8 cellular contexts compared by ENCODE assay signal in genomic region chr20:13105864-13106457, GRCh38.
A peak's percentile ranks its signal among the peaks of the same experiment; 100 is the strongest.
DNase-seq lines count a peak whose midpoint lies in the region; ATAC-seq, FAIRE-seq and TF ChIP-seq lines count a peak whose summit lies in the region.

No MANE protein-coding gene starts in this region.

- H3K27ac ChIP-seq in thoracic aorta: no peak overlapping the region

- DNase-seq in D721Med (ENCODE audit: insufficient read length, low spot score) (no peak), KG1 (lab: John Stamatoyannopoulos, UW) (peak; percentile 38), SW 1271 (lab: John Stamatoyannopoulos, UW) (peak; percentile 12 to 58), globus pallidus (ENCODE audit: low spot score) (peak; percentile 9), thoracic aorta (ENCODE audit: low spot score) (no peak), UCSD-AML1 (lab: John Stamatoyannopoulos, UW; ENCODE audit: unreplicated experiment) (no peak)

- H3K4me3 ChIP-seq in thoracic aorta: no peak overlapping the region

- FAIRE-seq in D721Med (lab: Jason Lieb, UNC): no peak

- no peaks in the 10 kb centered on the region for H3K9me3 ChIP-seq in thoracic aorta

- ATAC-seq in thoracic aorta (ENCODE audit: insufficient number of reproducible peaks, low FRiP score, low read depth) (no peak), GM19452 (IDR thresholded peaks at IDR 0.05; ENCODE audit: unreplicated experiment) (no peak), HG02981 (IDR thresholded peaks at IDR 0.05; ENCODE audit: unreplicated experiment) (no peak)

- H3K4me1 ChIP-seq in thoracic aorta (ENCODE audit: control insufficient read depth in 1 of 2, low read depth in 2 of 2): no peaks in the 10 kb centered on the region

- TF ChIP-seq CTCF in D721Med (IDR thresholded peaks at IDR 0.05; ENCODE audit: insufficient read depth, missing control alignments) (peak; percentile 69), thoracic aorta (IDR thresholded peaks at IDR 0.05) (peak; percentile 63)

- no peaks in the 10 kb centered on the region for H3K36me3 ChIP-seq in thoracic aorta

- no peaks in the 10 kb centered on the region for H3K27me3 ChIP-seq in thoracic aorta (replicated peaks; ENCODE audit: insufficient read depth)

Comparison
In these comparisons a context has a peak if more than half of its experiments do, and no peak if none do; other contexts are left out.
1. DNase-seq: peak in KG1 (single experiment), SW 1271 (2 of 2) and globus pallidus (single experiment); none in D721Med (single experiment), thoracic aorta (single experiment) and UCSD-AML1 (single experiment).